Comparison of ENCODE assay signal across 9 cellular contexts in genomic region chr4:12724520-12724919, GRCh38.
DNase-seq lines count a peak whose midpoint lies in the region; ATAC-seq and TF ChIP-seq lines count a peak whose summit lies in the region.
"Had no signal": no experiment of that assay in that cellular context is flagged by ENCODE, and none has a peak within 500 bp of the region (broad histone marks: within the 10 kb centered on the region; RNA-seq: fewer than 3 reads in every experiment).

No MANE protein-coding gene starts in this region.

- H3K27ac Mint-ChIP-seq in chondrocyte (ENCODE audit: unreplicated experiment) (no peak overlapping the region), nephron progenitor cell (no peak overlapping the region)

- no peaks in the 10 kb centered on the region for H3K4me1 Mint-ChIP-seq in chondrocyte (ENCODE audit: low read depth)
- peaks cover 16% of the 10 kb centered on the region for H3K4me1 Mint-ChIP-seq in nephron progenitor cell

- ATAC-seq in GM21576 (IDR thresholded peaks at IDR 0.05; ENCODE audit: unreplicated experiment): no peak

- TF ChIP-seq CTCF in GM12873 (IDR thresholded peaks at IDR 0.05; ENCODE audit: insufficient read depth, low read depth, low read length, missing control alignments) (peak; percentile 58), LNCaP clone FGC (IDR thresholded peaks at IDR 0.05; ENCODE audit: control insufficient read depth, extremely low read depth, insufficient read depth) (peak; percentile 74), chondrocyte (IDR thresholded peaks at IDR 0.05) (peak; percentile 80), nephron progenitor cell (IDR thresholded peaks at IDR 0.05) (peak; percentile 44)

- H3K27me3 Mint-ChIP-seq in chondrocyte (ENCODE audit: low read depth) (peaks cover 29% of the 10 kb centered on the region), nephron progenitor cell (ENCODE audit: low read depth, poor library complexity) (no peaks in the 10 kb centered on the region)

- H3K36me3 Mint-ChIP-seq in chondrocyte (ENCODE audit: low read depth) (no peaks in the 10 kb centered on the region), nephron progenitor cell (ENCODE audit: low read depth) (no peaks in the 10 kb centered on the region)

- no peak overlapping the region for H3K4me3 ChIP-seq in LNCaP clone FGC (ENCODE audit: low read depth, low read length)

- DNase-seq in LNCaP clone FGC (ENCODE audit: low read depth) (no peak), chondrocyte (ENCODE audit: low spot score) (no peak), nephron progenitor cell (no peak), GDM1 (lab: John Stamatoyannopoulos, UW) (no peak), anterior cingulate cortex (lab: John Stamatoyannopoulos, UW) (no peak)
- DNase-seq in activated CD4-positive, alpha-beta T cell treated with anti-CD3 and anti-CD28 coated beads, Interleukin-2, amount 50 U/mL, for 4 hours: no peak
- DNase-seq: activated CD4-positive, alpha-beta T cell treated with anti-CD3 and anti-CD28 coated beads for 48 hours had no signal

- H3K9me3 Mint-ChIP-seq in chondrocyte (ENCODE audit: low read depth) (no peaks in the 10 kb centered on the region), nephron progenitor cell (no peaks in the 10 kb centered on the region)

- H3K4me3 Mint-ChIP-seq in chondrocyte (ENCODE audit: unreplicated experiment) (no peak overlapping the region), nephron progenitor cell (no peak overlapping the region)
